Comparison of ENCODE assay signal across 27 cellular contexts in genomic region chrX:21956783-21957182, GRCh38.
"Had no signal": no experiment of that assay in that cellular context is flagged by ENCODE, and none has a peak within 500 bp of the region (broad histone marks: within the 10 kb centered on the region; RNA-seq: fewer than 3 reads in every experiment).

No MANE protein-coding gene starts in this region.

- H3K9ac ChIP-seq: neural progenitor cell had no signal

- H3K27ac ChIP-seq: neural progenitor cell, pancreas, psoas muscle, right lobe of liver, skin epidermis, spleen, stomach, thoracic aorta, thyroid gland, tibial nerve, upper lobe of right lung, uterus had no signal

- H3K36me3 ChIP-seq: neural progenitor cell, pancreas, right lobe of liver, spleen, stomach, thoracic aorta, thyroid gland, tibial nerve, upper lobe of right lung, uterus had no signal

- H2AFZ ChIP-seq: neural progenitor cell had no signal

- DNase-seq: naive thymus-derived CD4-positive, alpha-beta T cell; natural killer cell; occipital lobe; pancreas; psoas muscle; right cardiac atrium; right lobe of liver; spleen; stimulated activated CD4-positive, alpha-beta T cell treated with anti-CD3 and anti-CD28 coated beads, Interleukin-12 subunit alpha, Interleukin-12 subunit beta, amount 100 ng/mL, for 4 hours; stimulated activated CD4-positive, alpha-beta T cell treated with anti-CD3 and anti-CD28 coated beads, Interleukin-1b, Interleukin-23, amount 100 ng/mL, for 48 hours; stimulated activated CD4-positive, alpha-beta T cell treated with anti-CD3 and anti-CD28 coated beads, Interleukin-2, amount 100 ng/mL, for 48 hours; stimulated activated CD4-positive, alpha-beta T cell treated with anti-CD3 and anti-CD28 coated beads, Interleukin-4, amount 100 ng/mL, for 24 hours; stimulated activated naive B cell treated with anti-CD40 and anti-IgM and Interleukin-4, amounts not matched to agents 10 μg/mL and 1 μg/mL and 100 μg/mL, for 72 hours; stimulated activated naive CD4-positive, alpha-beta T cell treated with Interleukin-2 at 50 U/mL for 16 hours; stomach; thyroid gland; upper lobe of right lung; uterus had no signal

- H3K9me3 ChIP-seq: pancreas, psoas muscle, right lobe of liver, spleen, stomach, thoracic aorta, thyroid gland, tibial nerve, upper lobe of right lung, uterus had no signal

- H3K4me3 Mint-ChIP-seq: naive thymus-derived CD4-positive, alpha-beta T cell; natural killer cell; nephron; neural progenitor cell; stimulated activated effector memory CD8-positive, alpha-beta T cell treated with anti-CD3 and anti-CD28 coated beads, Interleukin-12 subunit alpha, Interleukin-12 subunit beta, amount 100 ng/mL, for 72 hours; stimulated activated naive B cell treated with anti-CD40 and anti-IgM and Interleukin-4, amounts not matched to agents 10 μg/mL and 1 μg/mL and 100 μg/mL, for 72 hours; stimulated activated naive CD8-positive, alpha-beta T cell treated with anti-CD3 and anti-CD28 coated beads, Interleukin-15, Interleukin-2, amounts not matched to agents 100 ng/mL and 50 ng/mL, for 24 hours; type B pancreatic cell had no signal

- H3K27me3 Mint-ChIP-seq: naive thymus-derived CD4-positive, alpha-beta T cell; stimulated activated naive CD8-positive, alpha-beta T cell treated with anti-CD3 and anti-CD28 coated beads, Interleukin-15, Interleukin-2, amounts not matched to agents 100 ng/mL and 50 ng/mL, for 24 hours; type B pancreatic cell had no signal

- H3K4me2 ChIP-seq: neural progenitor cell, smooth muscle cell had no signal

- H3K27me3 ChIP-seq: neural progenitor cell, pancreas, right lobe of liver, spleen, stomach, thyroid gland, tibial nerve, upper lobe of right lung, uterus had no signal

- H3K9me3 Mint-ChIP-seq: naive thymus-derived CD4-positive, alpha-beta T cell; natural killer cell; nephron; stimulated activated effector memory CD8-positive, alpha-beta T cell treated with anti-CD3 and anti-CD28 coated beads, Interleukin-12 subunit alpha, Interleukin-12 subunit beta, amount 100 ng/mL, for 72 hours; stimulated activated naive B cell treated with anti-CD40 and anti-IgM and Interleukin-4, amounts not matched to agents 10 μg/mL and 1 μg/mL and 100 μg/mL, for 72 hours; stimulated activated naive CD8-positive, alpha-beta T cell treated with anti-CD3 and anti-CD28 coated beads, Interleukin-15, Interleukin-2, amounts not matched to agents 100 ng/mL and 50 ng/mL, for 24 hours had no signal

- H3K4me3 ChIP-seq: neural progenitor cell, pancreas, psoas muscle, right lobe of liver, skin epidermis, smooth muscle cell, spleen, stomach, thoracic aorta, thyroid gland, tibial nerve, upper lobe of right lung, uterus had no signal

- H3K4me1 ChIP-seq: psoas muscle, right lobe of liver, uterus had no signal

- H3K27ac Mint-ChIP-seq: natural killer cell; neural progenitor cell; stimulated activated effector memory CD8-positive, alpha-beta T cell treated with anti-CD3 and anti-CD28 coated beads, Interleukin-12 subunit alpha, Interleukin-12 subunit beta, amount 100 ng/mL, for 72 hours; stimulated activated naive B cell treated with anti-CD40 and anti-IgM and Interleukin-4, amounts not matched to agents 10 μg/mL and 1 μg/mL and 100 μg/mL, for 72 hours; stimulated activated naive CD8-positive, alpha-beta T cell treated with anti-CD3 and anti-CD28 coated beads, Interleukin-15, Interleukin-2, amounts not matched to agents 100 ng/mL and 50 ng/mL, for 24 hours; type B pancreatic cell had no signal

- H3K36me3 Mint-ChIP-seq: natural killer cell had no signal
